Comparison of ENCODE assay signal across 8 cellular contexts in genomic region chr2:105397959-105398521, GRCh38. TPM values are rescaled to one million over a fixed set of nuclear protein-coding genes. Genes with fewer than 3 reads are reported as not detected.
DNase-seq lines count a peak whose midpoint lies in the region; ATAC-seq and TF ChIP-seq lines count a peak whose summit lies in the region.

No MANE protein-coding gene starts in this region.

- DNase-seq in NCI-H1694 treated with DMSO at 0.1 percent for 48 hours (lab: John Stamatoyannopoulos, UW) (peak; percentile 13), NCI-H1694 (lab: John Stamatoyannopoulos, UW) (no peak), WERI-Rb-1 (no peak), cardiac muscle cell (ENCODE audit: low read depth in 1 of 2, low spot score in 1 of 2) (peak in 1 of 2 donors; percentile 57), sciatic nerve (ENCODE audit: low spot score) (no peak), NCI-H2196 treated with DMSO at 0.1 percent for 48 hours (lab: John Stamatoyannopoulos, UW; ENCODE audit: unreplicated experiment) (no peak)
- no peak for DNase-seq in activated CD8-positive, alpha-beta memory T cell treated with anti-CD3 and anti-CD28 coated beads, Interleukin-2, amount 50 U/mL, for 4 hours

- H3K4me1 ChIP-seq in cardiac muscle cell (ENCODE audit: low read depth) = peaks cover 20% of the 10 kb centered on the region

- ATAC-seq in sciatic nerve = peak; percentile 65
- ATAC-seq in HG03196 (IDR thresholded peaks at IDR 0.05; ENCODE audit: unreplicated experiment) = no peak

- TF ChIP-seq CTCF in WERI-Rb-1 (IDR thresholded peaks at IDR 0.05; ENCODE audit: low read depth, low read length) = 0 out of 2 replicates have a peak, but pooled peaks have one; percentile 8
- no peak for TF ChIP-seq CTCF in cardiac muscle cell (IDR thresholded peaks at IDR 0.05; ENCODE audit: low read depth, low read length)

- H3K27ac ChIP-seq in WERI-Rb-1 = peak overlapping the region; percentile 67
- H3K27ac ChIP-seq in cardiac muscle cell = peak overlapping the region; percentile 97

- H3K27me3 ChIP-seq in WERI-Rb-1 (ENCODE audit: insufficient read depth, low read depth, severe bottlenecking) = no peaks in the 10 kb centered on the region
- H3K27me3 ChIP-seq in cardiac muscle cell = no peaks in the 10 kb centered on the region

- H3K36me3 ChIP-seq in WERI-Rb-1 (peaks cover 3% of the 10 kb centered on the region; the same call in 1 of the 2 replicates), cardiac muscle cell (peaks cover 19% of the 10 kb centered on the region)

- H3K4me3 ChIP-seq in WERI-Rb-1 (ENCODE audit: low read depth, low read length) (peak overlapping the region; percentile 93), cardiac muscle cell (peak overlapping the region; percentile 77)

- intact Hi-C loops in sciatic nerve (cut with DNase I) = no loop called here

- H3K9me3 ChIP-seq in WERI-Rb-1 (ENCODE audit: severe bottlenecking) = peaks cover 2% of the 10 kb centered on the region
- no peaks in the 10 kb centered on the region for H3K9me3 ChIP-seq in cardiac muscle cell (ENCODE audit: low read depth)

RNA-seq across cellular contexts. Expression of gene FHL2, which starts 0.8 kb away (rescaled TPM):
- total RNA-seq in cardiac muscle cell (586 and 1,288 TPM in 2 replicates), sciatic nerve (208 TPM)
- 612 and 1,543 TPM in 2 replicates for polyA plus RNA-seq in cardiac muscle cell
